ENCODE assay signal across 8 cellular contexts in the genomic region with DNA sequence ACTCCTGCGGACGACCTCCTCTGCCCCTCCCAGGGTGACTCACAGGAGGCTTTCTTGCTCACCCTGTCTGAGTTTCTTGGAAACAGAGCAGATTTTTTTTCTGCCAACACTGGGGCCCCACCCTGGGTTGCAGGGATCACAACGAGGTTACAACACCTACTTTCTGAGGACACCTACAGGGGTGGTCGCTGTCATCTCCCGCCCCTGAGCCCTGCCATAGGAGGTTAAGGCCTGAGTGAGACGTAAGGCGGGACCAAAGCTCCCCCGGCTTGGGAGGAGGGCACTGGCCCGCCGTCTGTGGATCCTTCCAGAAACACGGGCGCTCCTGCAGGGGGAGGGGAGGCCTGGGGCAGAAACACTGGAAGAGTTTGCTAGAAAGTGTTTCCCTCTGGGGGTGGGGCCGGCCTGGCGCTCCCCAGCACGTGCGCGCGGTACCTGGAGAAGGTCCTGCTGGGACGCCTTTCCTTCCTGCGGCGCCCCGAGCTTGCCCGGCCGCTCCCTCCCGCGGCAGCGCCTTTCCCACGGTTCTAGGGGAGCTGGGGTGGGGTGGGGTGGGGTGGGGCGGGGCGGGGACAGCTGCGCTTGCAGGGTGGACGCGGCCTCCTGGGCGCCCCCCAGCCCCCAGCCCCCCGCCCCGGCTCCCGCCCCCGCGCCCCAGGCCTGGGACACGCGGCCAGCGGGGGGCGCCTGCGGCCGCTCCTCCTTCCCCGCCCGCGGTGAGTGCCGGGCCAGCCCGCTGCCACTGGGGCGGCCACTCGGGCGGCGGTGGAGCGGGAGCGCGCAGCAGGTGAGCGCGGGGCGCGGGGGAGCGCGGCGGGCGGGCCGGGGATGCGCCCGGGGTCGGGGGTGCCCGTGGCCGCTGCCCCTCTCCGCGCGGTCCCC. TPM values are rescaled to one million over a fixed set of nuclear protein-coding genes. Genes with fewer than 3 reads are reported as not detected.
DNase-seq lines count a peak whose midpoint lies in the region; ATAC-seq, FAIRE-seq and TF ChIP-seq lines count a peak whose summit lies in the region.

No MANE protein-coding gene starts in this region.

- TF ChIP-seq POLR2A in uterus (IDR thresholded peaks at IDR 0.05): no peak

- FAIRE-seq in frontal cortex (lab: Jason Lieb, UNC): no peak

- peak; percentile 15 for DNase-seq in NCI-H345 (lab: John Stamatoyannopoulos, UW)
- DNase-seq in NCI-H345 treated with DMSO at 0.1 percent for 48 hours (lab: John Stamatoyannopoulos, UW; ENCODE audit: unreplicated experiment): no peak
- DNase-seq in NOMO-1 treated with DMSO at 0.1 percent for 48 hours (lab: John Stamatoyannopoulos, UW; ENCODE audit: unreplicated experiment): peak; percentile 32
- peak; percentile 86 to 88 for DNase-seq in frontal cortex (ENCODE audit: low spot score in 2 of 2)
- DNase-seq in osteoblast (ENCODE audit: insufficient read length, low spot score, missing footprints): peak; percentile 99
- no peak for DNase-seq in uterus

- H3K4me3 ChIP-seq in osteoblast (ENCODE audit: insufficient read depth, low read length) (peak overlapping the region; percentile 78), uterus (peak overlapping the region; percentile 38 to 46)

- intact Hi-C loops in uterus (cut with DNase I; ENCODE audit: low total_unique reads): no loop called here

- H3K36me3 ChIP-seq in osteoblast (ENCODE audit: insufficient read depth, low read length) (peaks cover 3% of the 10 kb centered on the region), uterus (no peaks in the 10 kb centered on the region)

- ATAC-seq in HG02852 (IDR thresholded peaks at IDR 0.05; ENCODE audit: unreplicated experiment): peak; percentile 76
- ATAC-seq in activated T-helper 17 cell treated with anti-CD3 and anti-CD28 coated beads, Interleukin-2, amount 50 U/mL, for 72 hours (replicated peaks): peak; percentile 89

- H3K9me3 Mint-ChIP-seq in activated T-helper 17 cell treated with anti-CD3 and anti-CD28 coated beads, Interleukin-2, amount 50 U/mL, for 72 hours: no peaks in the 10 kb centered on the region

- H3K79me2 ChIP-seq in osteoblast (ENCODE audit: insufficient read depth, low read length): peaks cover 32% of the 10 kb centered on the region

- H3K36me3 Mint-ChIP-seq in activated T-helper 17 cell treated with anti-CD3 and anti-CD28 coated beads, Interleukin-2, amount 50 U/mL, for 72 hours (ENCODE audit: low read depth): no peaks in the 10 kb centered on the region

- H3K27ac Mint-ChIP-seq in activated T-helper 17 cell treated with anti-CD3 and anti-CD28 coated beads, Interleukin-2, amount 50 U/mL, for 72 hours: peak overlapping the region; percentile 87

- H3K4me3 Mint-ChIP-seq in activated T-helper 17 cell treated with anti-CD3 and anti-CD28 coated beads, Interleukin-2, amount 50 U/mL, for 72 hours: peak overlapping the region; percentile 80

- H3K27me3 Mint-ChIP-seq in activated T-helper 17 cell treated with anti-CD3 and anti-CD28 coated beads, Interleukin-2, amount 50 U/mL, for 72 hours: no peaks in the 10 kb centered on the region

- H2AFZ ChIP-seq in osteoblast (ENCODE audit: low read length): peak overlapping the region; percentile 90

- no peaks in the 10 kb centered on the region for H3K4me1 Mint-ChIP-seq in activated T-helper 17 cell treated with anti-CD3 and anti-CD28 coated beads, Interleukin-2, amount 50 U/mL, for 72 hours

- no peaks in the 10 kb centered on the region for H4K20me1 ChIP-seq in osteoblast (ENCODE audit: insufficient read depth, low read length)

- H3K27ac ChIP-seq in osteoblast (ENCODE audit: low read depth, low read length): peak overlapping the region; percentile 73
- H3K27ac ChIP-seq in uterus: no peak overlapping the region

- TF ChIP-seq CTCF in osteoblast (IDR thresholded peaks at IDR 0.05; ENCODE audit: extremely low read depth, low read depth, low read length) (no peak), uterus (IDR thresholded peaks at IDR 0.05) (peak in 3 of 4 experiments; percentile 26 to 44 (median 33))

- no peaks in the 10 kb centered on the region for H3K9me3 ChIP-seq in osteoblast (ENCODE audit: low read depth, low read length)
- no peaks in the 10 kb centered on the region for H3K9me3 ChIP-seq in uterus

- H3K4me1 ChIP-seq in osteoblast (ENCODE audit: insufficient read depth, low read length): peaks cover 18% of the 10 kb centered on the region
- peaks cover 0 to 5% of the 10 kb centered on the region in 2 donors for H3K4me1 ChIP-seq in uterus

- no peaks in the 10 kb centered on the region for H3K27me3 ChIP-seq in osteoblast (ENCODE audit: insufficient read depth, low read length)
- H3K27me3 ChIP-seq in uterus: no peaks in the 10 kb centered on the region

- peak overlapping the region; percentile 93 for H3K4me2 ChIP-seq in osteoblast (ENCODE audit: insufficient read depth, low read length)

RNA-seq across cellular contexts. Expression of gene ADCY7, which starts 20.7 kb away (rescaled TPM):
- 100 to 1,000 TPM; 156 to 173 TPM for total RNA-seq in activated T-helper 17 cell treated with anti-CD3 and anti-CD28 coated beads, Interleukin-2, amount 50 U/mL, for 72 hours
- total RNA-seq in frontal cortex: 9.8 TPM
- total RNA-seq in osteoblast: 49.5 and 51.0 TPM in 2 replicates
- 10 to 100 TPM in 1 of 4 donors, 1 to 10 TPM in 3; 3.3 to 25.9 (median 6.6) TPM for total RNA-seq in uterus

Comparison
In these comparisons a context has a peak if more than half of its experiments do, and no peak if none do; other contexts are left out.
1. DNase-seq: peak in NCI-H345 (single experiment), NOMO-1 treated with DMSO at 0.1 percent for 48 hours (single experiment), frontal cortex (2 of 2) and osteoblast (single experiment); none in NCI-H345 treated with DMSO at 0.1 percent for 48 hours (single experiment) and uterus (0 of 2).